Comparison of ENCODE assay signal across 11 cellular contexts in the genomic region with DNA sequence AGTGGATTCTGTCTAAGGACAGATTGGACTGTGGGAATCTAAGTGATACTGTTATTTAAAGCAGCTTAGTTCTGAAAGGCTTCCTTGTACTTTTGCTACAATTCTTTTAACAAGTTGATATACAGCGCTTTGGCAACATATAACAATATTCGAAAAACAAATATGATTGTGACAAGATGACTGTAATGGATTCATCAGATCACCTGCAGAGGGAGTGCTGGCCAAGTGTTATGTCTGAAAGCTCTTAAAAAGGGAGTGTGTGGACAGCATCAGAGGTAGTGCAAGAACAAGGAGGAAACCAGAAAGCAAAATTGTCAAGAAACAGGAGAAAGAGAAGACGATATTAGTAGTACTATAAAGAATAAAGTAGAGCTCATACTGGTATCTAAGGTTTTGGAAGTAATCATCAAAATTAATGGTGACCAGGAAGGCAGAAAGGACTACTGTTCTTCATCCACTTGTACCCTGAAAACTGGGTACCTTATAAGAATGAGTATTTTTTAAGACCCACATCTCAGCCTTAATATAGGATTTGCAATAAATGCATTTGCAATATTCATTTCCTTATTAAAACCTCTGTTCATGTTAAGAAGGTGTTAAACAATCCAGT.
A peak's percentile ranks its signal among the peaks of the same experiment; 100 is the strongest.
DNase-seq lines count a peak whose midpoint lies in the region; ATAC-seq, FAIRE-seq and TF ChIP-seq lines count a peak whose summit lies in the region.
"Had no signal": no experiment of that assay in that cellular context is flagged by ENCODE, and none has a peak within 500 bp of the region (broad histone marks: within the 10 kb centered on the region; RNA-seq: fewer than 3 reads in every experiment).

No MANE protein-coding gene starts in this region.

- H3K27me3 Mint-ChIP-seq in Caco-2 (ENCODE audit: insufficient read depth, unreplicated experiment) (peaks cover 6% of the 10 kb centered on the region), natural killer cell (ENCODE audit: low read depth in 2 of 2) (no peaks in the 10 kb centered on the region)

- CTCF ChIA-PET in Caco-2 (lab: Charles Lee), result interaction anchor here (0.6 to 1.6 kb wide), 5 partner anchors 125 to 178 kb away, joined by 3 to 18 read pairs (median 3); no protein-coding TSS in a partner anchor

- TF ChIP-seq CTCF in Caco-2 (IDR thresholded peaks at IDR 0.05; ENCODE audit: insufficient read depth in 1 of 2, low read depth in 1 of 2, low read length in 1 of 2, severe bottlenecking in 1 of 2, unreplicated experiment in 1 of 2), result peak; percentile 71 to 81
- TF ChIP-seq CTCF in RWPE2 (IDR thresholded peaks at IDR 0.05; ENCODE audit: poor library complexity, severe bottlenecking), result peak; percentile 44
- TF ChIP-seq CTCF in kidney (IDR thresholded peaks at IDR 0.05; ENCODE audit: borderline replicate concordance, extremely low read depth, insufficient read depth), result peak; percentile 28
- TF ChIP-seq CTCF in natural killer cell (IDR thresholded peaks at IDR 0.05), result no peak
- no peak for TF ChIP-seq CTCF in esophagus squamous epithelium (IDR thresholded peaks at IDR 0.05)

- H3K9me3 Mint-ChIP-seq in Caco-2 (ENCODE audit: unreplicated experiment), result no peaks in the 10 kb centered on the region
- H3K9me3 Mint-ChIP-seq in natural killer cell, result peaks cover 2 to 6% of the 10 kb centered on the region in 2 donors
- H3K9me3 Mint-ChIP-seq: IgD-negative memory B cell had no signal

- no TSS peak for BruUV-seq in Caco-2 (replicated peaks; lab: Mats Ljungman, UMichigan)

- H3K27me3 ChIP-seq in Caco-2 (replicated peaks; ENCODE audit: control insufficient read depth, insufficient read depth, low read length), result no peaks in the 10 kb centered on the region
- no peaks in the 10 kb centered on the region for H3K27me3 ChIP-seq in RWPE2 (ENCODE audit: insufficient read depth, poor library complexity, severe bottlenecking)
- no peaks in the 10 kb centered on the region for H3K27me3 ChIP-seq in esophagus squamous epithelium

- H3K4me1 ChIP-seq in Caco-2, result no peaks in the 10 kb centered on the region
- no peaks in the 10 kb centered on the region for H3K4me1 ChIP-seq in RWPE2 (ENCODE audit: insufficient read depth, poor library complexity, severe bottlenecking)
- H3K4me1 ChIP-seq in kidney (ENCODE audit: control insufficient read depth in 1 of 2, insufficient read depth in 1 of 2, low read depth in 1 of 2, low read length in 2 of 2), result no peaks in the 10 kb centered on the region
- no peaks in the 10 kb centered on the region for H3K4me1 ChIP-seq in esophagus squamous epithelium

- H3K9me3 ChIP-seq in Caco-2, result no peaks in the 10 kb centered on the region
- no peaks in the 10 kb centered on the region for H3K9me3 ChIP-seq in RWPE2 (ENCODE audit: severe bottlenecking)
- no peaks in the 10 kb centered on the region for H3K9me3 ChIP-seq in kidney (ENCODE audit: control insufficient read depth in 1 of 2, low read length in 2 of 2)
- H3K9me3 ChIP-seq in esophagus squamous epithelium, result no peaks in the 10 kb centered on the region

- H3K4me1 Mint-ChIP-seq in Caco-2 (ENCODE audit: low read depth, unreplicated experiment), result no peaks in the 10 kb centered on the region
- no peaks in the 10 kb centered on the region for H3K4me1 Mint-ChIP-seq in natural killer cell
- H3K4me1 Mint-ChIP-seq: IgD-negative memory B cell had no signal

- H3K36me3 Mint-ChIP-seq in Caco-2 (ENCODE audit: insufficient read depth, unreplicated experiment) (no peaks in the 10 kb centered on the region), natural killer cell (no peaks in the 10 kb centered on the region)

- FAIRE-seq in kidney (lab: Jason Lieb, UNC), result no peak

- H3K4me3 Mint-ChIP-seq in Caco-2 (ENCODE audit: unreplicated experiment) (no peak overlapping the region), natural killer cell (no peak overlapping the region)
- H3K4me3 Mint-ChIP-seq: IgD-negative memory B cell had no signal

- no peaks in the 10 kb centered on the region for H3K36me3 ChIP-seq in Caco-2 (ENCODE audit: control insufficient read depth, insufficient read depth, low read length)
- H3K36me3 ChIP-seq in RWPE2 (ENCODE audit: low read depth), result no peaks in the 10 kb centered on the region
- H3K36me3 ChIP-seq in kidney (ENCODE audit: control insufficient read depth in 1 of 2, insufficient read depth in 2 of 2, low read length in 2 of 2), result no peaks in the 10 kb centered on the region
- H3K36me3 ChIP-seq in esophagus squamous epithelium, result no peaks in the 10 kb centered on the region

- intact Hi-C loops in Caco-2 (cut with micrococcal nuclease; ENCODE audit: unreplicated experiment) (loop anchor here (1.0 kb wide), 1 partner anchor 126 kb away; no protein-coding TSS in a partner anchor), kidney (cut with DNase I) (no loop called here), natural killer cell (cut with micrococcal nuclease) (no loop called here), esophagus squamous epithelium (cut with DNase I) (no loop called here)

- peak; percentile 43 to 47 for DNase-seq in Caco-2
- DNase-seq in HT1080 (ENCODE audit: low read depth), result peak; percentile 8
- DNase-seq in RWPE2 (ENCODE audit: low spot score), result no peak
- DNase-seq in kidney, result no peak
- DNase-seq in GM19240 (ENCODE audit: insufficient read length, low spot score), result no peak
- DNase-seq in natural killer cell, result no peak
- DNase-seq in esophagus squamous epithelium (lab: John Stamatoyannopoulos, UW), result no peak
- DNase-seq: activated effector memory CD4-positive, alpha-beta T cell treated with anti-CD3 and anti-CD28 coated beads, Interleukin-2, amount 50 U/mL, for 16 hours; left cardiac atrium had no signal

- 66 to 75% methylated on average over 3 of the region's 3 CpGs for WGBS in esophagus squamous epithelium, 2 donors

- H3K27ac ChIP-seq in RWPE2 (ENCODE audit: poor library complexity, severe bottlenecking) (no peak overlapping the region), kidney (ENCODE audit: low read depth in 2 of 2, low read length in 2 of 2) (no peak overlapping the region), esophagus squamous epithelium (no peak overlapping the region)

- H3K9ac ChIP-seq in kidney (ENCODE audit: low read length in 2 of 2), result no peak overlapping the region

- POLR2A ChIA-PET in Caco-2 (lab: Charles Lee), result no interaction called here

- H3K27ac Mint-ChIP-seq in Caco-2 (ENCODE audit: unreplicated experiment), result no peak overlapping the region
- H3K27ac Mint-ChIP-seq in natural killer cell, result no peak overlapping the region
- H3K27ac Mint-ChIP-seq: IgD-negative memory B cell had no signal

- no peak overlapping the region for H3K4me3 ChIP-seq in Caco-2 (ENCODE audit: low read depth, low read length)
- H3K4me3 ChIP-seq in RWPE2 (ENCODE audit: severe bottlenecking), result no peak overlapping the region
- no peak overlapping the region for H3K4me3 ChIP-seq in kidney (ENCODE audit: low read length in 2 of 2)
- H3K4me3 ChIP-seq in esophagus squamous epithelium, result no peak overlapping the region

- TF ChIP-seq POLR2A in esophagus squamous epithelium (IDR thresholded peaks at IDR 0.05), result no peak

- ATAC-seq in RWPE2 (ENCODE audit: low read depth) (no peak), HG02623 (IDR thresholded peaks at IDR 0.05; ENCODE audit: unreplicated experiment) (no peak), natural killer cell (no peak)

Comparison
In these comparisons a context has a peak if more than half of its experiments do, and no peak if none do; other contexts are left out.
1. DNase-seq: peak in Caco-2 (2 of 2) and HT1080 (single experiment); none in RWPE2 (single experiment), kidney (single experiment), GM19240 (single experiment), natural killer cell (single experiment) and esophagus squamous epithelium (single experiment).
2. CTCF ChIP-seq: peak in Caco-2 (2 of 2), RWPE2 (single experiment) and kidney (single experiment); none in natural killer cell (single experiment) and esophagus squamous epithelium (0 of 6).